8 cellular contexts compared by ENCODE assay signal in the genomic region with DNA sequence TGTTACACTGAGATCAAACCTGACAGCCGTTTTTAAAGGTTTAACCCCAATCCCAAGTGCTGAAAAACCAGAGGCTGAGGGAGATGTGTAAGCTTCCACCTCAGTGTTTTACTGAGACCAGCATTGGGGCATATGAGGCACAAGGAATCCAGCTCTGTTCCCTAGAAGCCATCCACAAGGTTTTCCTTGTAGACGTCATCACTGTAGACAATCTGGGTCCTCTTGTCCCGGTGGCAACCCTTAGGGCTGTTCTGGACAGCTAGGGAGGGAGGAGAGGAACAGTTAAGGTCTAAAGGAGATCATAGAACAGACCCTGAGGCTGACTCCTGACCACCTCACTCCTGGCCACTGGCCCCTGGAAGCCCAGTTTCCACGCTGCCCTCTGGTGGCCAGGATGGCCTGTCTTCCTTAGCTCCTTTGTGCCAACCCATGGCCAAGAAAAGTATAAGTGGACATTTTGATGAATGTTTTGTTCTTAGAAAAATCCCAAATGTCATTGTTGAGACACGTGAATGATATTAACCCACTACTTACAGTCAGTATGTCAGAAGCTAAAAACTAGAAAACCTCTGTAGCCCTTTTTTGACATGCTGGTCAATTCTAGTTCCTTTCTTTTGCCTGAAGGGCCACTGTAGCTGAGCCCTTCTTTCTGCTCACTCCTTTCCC. TPM values are rescaled to one million over a fixed set of nuclear protein-coding genes. Genes with fewer than 3 reads are reported as not detected.
DNase-seq lines count a peak whose midpoint lies in the region; ATAC-seq and TF ChIP-seq lines count a peak whose summit lies in the region.

No MANE protein-coding gene starts in this region.

- DNase-seq in NCI-H345 (lab: John Stamatoyannopoulos, UW) = peak; percentile 46
- DNase-seq in NCI-H345 treated with DMSO at 0.1 percent for 48 hours (lab: John Stamatoyannopoulos, UW; ENCODE audit: unreplicated experiment) = no peak
- DNase-seq in MV-4-11 (lab: John Stamatoyannopoulos, UW) = peak; percentile 34
- DNase-seq in activated CD8-positive, alpha-beta memory T cell treated with anti-CD3 and anti-CD28 coated beads, Interleukin-2, amount 50 U/mL, for 48 hours = peak; percentile 68
- DNase-seq in fibroblast of villous mesenchyme (ENCODE audit: low read depth) = peak; percentile 65
- DNase-seq in omental fat pad (ENCODE audit: low spot score) = no peak

- no peak overlapping the region for H3K4me3 ChIP-seq in fibroblast of villous mesenchyme (ENCODE audit: low read depth, low read length)

- TF ChIP-seq CTCF in fibroblast of villous mesenchyme (IDR thresholded peaks at IDR 0.05; ENCODE audit: insufficient read depth, low read depth, low read length) = peak; percentile 86
- TF ChIP-seq CTCF in omental fat pad (IDR thresholded peaks at IDR 0.05) = peak in 1 of 3 donors; percentile 37

- ATAC-seq in omental fat pad (ENCODE audit: low FRiP score) (peak; percentile 62), GM19324 (IDR thresholded peaks at IDR 0.05; ENCODE audit: low FRiP score, unreplicated experiment) (no peak), GM18867 (IDR thresholded peaks at IDR 0.05; ENCODE audit: unreplicated experiment) (no peak)

RNA-seq across cellular contexts. Expression of gene CFB, which starts 6.4 kb away (rescaled TPM):
- 3.5 and 12.1 TPM in 2 replicates for total RNA-seq in fibroblast of villous mesenchyme
- 1,000 to 10,000 TPM in 1 of 4 donors, 100 to 1,000 TPM in 2, 10 to 100 TPM in 1; 16.7 to 1,024 (median 264) TPM for total RNA-seq in omental fat pad

RNA-seq across cellular contexts. Expression of gene NELFE, which starts 6.5 kb away (rescaled TPM):
- total RNA-seq in fibroblast of villous mesenchyme (106 and 120 TPM in 2 replicates), omental fat pad (10 to 100 TPM; 67.0 to 94.0 (median 75.0) TPM)

RNA-seq across cellular contexts. Expression of gene SKIC2, which starts 6.7 kb away (rescaled TPM):
- 52.2 and 58.9 TPM in 2 replicates for total RNA-seq in fibroblast of villous mesenchyme
- total RNA-seq in omental fat pad = 10 to 100 TPM; 31.3 to 50.8 (median 44.8) TPM

RNA-seq across cellular contexts. Expression of gene DXO, which starts 19.7 kb away (rescaled TPM):
- total RNA-seq in fibroblast of villous mesenchyme (14.2 and 21.9 TPM in 2 replicates), omental fat pad (10 to 100 TPM; 15.6 to 19.9 (median 18.4) TPM)

RNA-seq across cellular contexts. Expression of gene C2, which starts 24.8 kb away (rescaled TPM):
- total RNA-seq in fibroblast of villous mesenchyme (1.3 and 2.3 TPM in 2 replicates), omental fat pad (10 to 100 TPM; 30.6 to 96.1 (median 46.0) TPM)

Comparison
In these comparisons a context has a peak if more than half of its experiments do, and no peak if none do; other contexts are left out.
1. DNase-seq: peak in NCI-H345 (single experiment), MV-4-11 (single experiment), activated CD8-positive, alpha-beta memory T cell treated with anti-CD3 and anti-CD28 coated beads, Interleukin-2, amount 50 U/mL, for 48 hours (single experiment) and fibroblast of villous mesenchyme (single experiment); none in NCI-H345 treated with DMSO at 0.1 percent for 48 hours (single experiment) and omental fat pad (single experiment).